In the genomic region with DNA sequence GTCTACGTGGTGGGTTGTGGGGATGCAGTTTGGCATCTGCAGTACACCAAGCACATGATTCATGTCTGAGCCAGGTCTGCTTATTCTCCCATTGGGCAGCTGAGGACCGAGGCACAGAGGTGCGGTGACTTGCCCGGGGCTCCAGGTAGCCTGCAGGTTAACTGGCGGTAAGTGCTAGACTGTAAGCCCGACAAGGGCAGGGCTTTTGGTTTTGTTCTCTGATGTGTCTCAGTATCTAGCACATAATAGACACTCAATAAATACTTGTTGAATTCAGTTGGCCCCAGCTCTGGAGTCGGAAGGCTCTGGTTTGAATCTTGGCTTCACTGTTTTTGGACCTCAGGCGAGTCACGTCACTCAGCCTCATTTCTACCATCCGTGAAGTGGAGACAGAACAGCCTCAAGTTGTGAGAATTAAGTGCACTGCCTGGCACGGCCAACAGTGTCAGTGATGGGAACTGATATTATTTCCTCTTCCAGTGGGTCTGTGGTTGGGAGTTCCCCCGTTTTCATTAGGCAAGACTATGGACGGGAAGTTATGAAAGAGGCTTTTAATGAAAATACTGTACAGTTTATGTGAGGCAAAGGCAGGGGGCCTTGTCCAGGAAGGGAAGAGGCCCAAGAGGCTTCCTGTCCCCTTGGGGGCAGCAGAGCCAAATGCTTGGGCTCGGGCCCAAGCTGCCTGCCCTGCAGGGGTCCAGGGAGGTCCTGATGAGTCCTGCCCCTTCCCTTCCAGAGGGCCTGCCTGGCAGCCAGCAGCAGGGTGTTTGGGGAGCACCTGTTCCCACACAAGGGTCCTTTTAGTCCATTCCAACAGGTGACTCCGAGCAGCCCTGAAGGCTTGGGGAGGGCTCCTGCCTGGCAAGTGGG, we compare ENCODE assay signal across 10 cellular contexts. TPM values are rescaled to one million over a fixed set of nuclear protein-coding genes. Genes with fewer than 3 reads are reported as not detected.
A peak's percentile ranks its signal among the peaks of the same experiment; 100 is the strongest.
DNase-seq lines count a peak whose midpoint lies in the region; ATAC-seq and TF ChIP-seq lines count a peak whose summit lies in the region.
"Had no signal": no experiment of that assay in that cellular context is flagged by ENCODE, and none has a peak within 500 bp of the region (broad histone marks: within the 10 kb centered on the region; RNA-seq: fewer than 3 reads in every experiment).

No MANE protein-coding gene starts in this region.

- TF ChIP-seq CTCF in omental fat pad (IDR thresholded peaks at IDR 0.05), result no peak

- peaks cover 59% of the 10 kb centered on the region for H3K4me1 Mint-ChIP-seq in activated T-cell treated with anti-CD3 and anti-CD28 coated beads, Interleukin-2, amount 50 U/mL, for 4 hours (ENCODE audit: low read depth)

- peak overlapping the region; percentile 85 for H3K27ac ChIP-seq in epithelial cell of prostate
- peak overlapping the region in 17 of 21 experiments; percentile 10 to 96 (median 65) for H3K27ac ChIP-seq in skin epidermis
- H3K27ac ChIP-seq: thyroid gland had no signal

- H3K9me3 Mint-ChIP-seq in activated T-cell treated with anti-CD3 and anti-CD28 coated beads, Interleukin-2, amount 50 U/mL, for 4 hours, result no peaks in the 10 kb centered on the region

- no peak for DNase-seq in activated T-cell treated with anti-CD3 and anti-CD28 coated beads, Interleukin-2, amount 50 U/mL, for 4 hours
- no peak for DNase-seq in activated T-cell treated with anti-CD3 and anti-CD28 coated beads, Interleukin-2, amount 50 U/mL, for 1 hour
- DNase-seq in epithelial cell of prostate (ENCODE audit: low read depth, low spot score), result no peak
- no peak for DNase-seq in omental fat pad (ENCODE audit: low spot score)
- no peak for DNase-seq in NCI-H187 treated with DMSO at 0.1 percent for 48 hours (lab: John Stamatoyannopoulos, UW)
- DNase-seq: anterior cingulate cortex, thyroid gland had no signal

- peak overlapping the region; percentile 24 for H3K4me3 Mint-ChIP-seq in activated T-cell treated with anti-CD3 and anti-CD28 coated beads, Interleukin-2, amount 50 U/mL, for 4 hours

- TF ChIP-seq POLR2A in Raji (IDR thresholded peaks at IDR 0.05; ENCODE audit: insufficient read depth, low read depth, low read length), result 0 out of 2 replicates have a peak, but pooled peaks have one; percentile 32

- no peaks in the 10 kb centered on the region for H3K27me3 Mint-ChIP-seq in activated T-cell treated with anti-CD3 and anti-CD28 coated beads, Interleukin-2, amount 50 U/mL, for 4 hours (ENCODE audit: low read depth)

- H3K36me3 Mint-ChIP-seq in activated T-cell treated with anti-CD3 and anti-CD28 coated beads, Interleukin-2, amount 50 U/mL, for 4 hours (ENCODE audit: insufficient read depth), result peaks cover 12% of the 10 kb centered on the region

- H3K4me3 ChIP-seq in skin epidermis, result peak overlapping the region in 2 of 7 experiments; percentile 1 to 8
- H3K4me3 ChIP-seq: thyroid gland had no signal

- no peak for ATAC-seq in activated T-cell treated with anti-CD3 and anti-CD28 coated beads, Interleukin-2, amount 50 U/mL, for 4 hours
- ATAC-seq in HG02571 (IDR thresholded peaks at IDR 0.05; ENCODE audit: unreplicated experiment) (no peak), omental fat pad (ENCODE audit: low FRiP score) (no peak)

RNA-seq across cellular contexts. Expression of a gene that starts 3.3 kb away (rescaled TPM):
- total RNA-seq in activated T-cell treated with anti-CD3 and anti-CD28 coated beads, Interleukin-2, amount 50 U/mL, for 4 hours, result 100 to 1,000 TPM; 293 to 372 (median 302) TPM
- total RNA-seq in omental fat pad, result 100 to 1,000 TPM in 1 of 4 donors, 10 to 100 TPM in 3; 51.9 to 102 (median 67.5) TPM

RNA-seq across cellular contexts. Expression of a gene that starts 3.4 kb away (rescaled TPM):
- total RNA-seq in activated T-cell treated with anti-CD3 and anti-CD28 coated beads, Interleukin-2, amount 50 U/mL, for 4 hours, result 10 to 100 TPM; 26.3 to 29.8 (median 27.5) TPM
- total RNA-seq in omental fat pad, result 10 to 100 TPM; 18.9 to 38.9 (median 23.8) TPM

RNA-seq across cellular contexts. Expression of a gene that starts 4.8 kb away (rescaled TPM):
- 1 to 10 TPM; 3.7 to 5.1 (median 4.3) TPM for total RNA-seq in activated T-cell treated with anti-CD3 and anti-CD28 coated beads, Interleukin-2, amount 50 U/mL, for 4 hours
- 10 to 100 TPM in 1 of 4 donors, 1 to 10 TPM in 3; 3.5 to 26.8 (median 4.8) TPM for total RNA-seq in omental fat pad

RNA-seq across cellular contexts. Expression of a gene that starts 44.6 kb away (rescaled TPM):
- 100 to 1,000 TPM; 120 to 129 (median 127) TPM for total RNA-seq in activated T-cell treated with anti-CD3 and anti-CD28 coated beads, Interleukin-2, amount 50 U/mL, for 4 hours
- 100 to 1,000 TPM; 129 to 164 (median 144) TPM for total RNA-seq in omental fat pad

RNA-seq across cellular contexts. Expression of a gene that starts 50.8 kb away (rescaled TPM):
- 10 to 100 TPM; 43.7 to 62.3 (median 46.2) TPM for total RNA-seq in activated T-cell treated with anti-CD3 and anti-CD28 coated beads, Interleukin-2, amount 50 U/mL, for 4 hours
- total RNA-seq in omental fat pad, result 10 to 100 TPM in 1 of 4 donors, 1 to 10 TPM in 3; 7.1 to 25.1 (median 8.2) TPM
